Comparison of ENCODE assay signal across 8 cellular contexts in the genomic region with DNA sequence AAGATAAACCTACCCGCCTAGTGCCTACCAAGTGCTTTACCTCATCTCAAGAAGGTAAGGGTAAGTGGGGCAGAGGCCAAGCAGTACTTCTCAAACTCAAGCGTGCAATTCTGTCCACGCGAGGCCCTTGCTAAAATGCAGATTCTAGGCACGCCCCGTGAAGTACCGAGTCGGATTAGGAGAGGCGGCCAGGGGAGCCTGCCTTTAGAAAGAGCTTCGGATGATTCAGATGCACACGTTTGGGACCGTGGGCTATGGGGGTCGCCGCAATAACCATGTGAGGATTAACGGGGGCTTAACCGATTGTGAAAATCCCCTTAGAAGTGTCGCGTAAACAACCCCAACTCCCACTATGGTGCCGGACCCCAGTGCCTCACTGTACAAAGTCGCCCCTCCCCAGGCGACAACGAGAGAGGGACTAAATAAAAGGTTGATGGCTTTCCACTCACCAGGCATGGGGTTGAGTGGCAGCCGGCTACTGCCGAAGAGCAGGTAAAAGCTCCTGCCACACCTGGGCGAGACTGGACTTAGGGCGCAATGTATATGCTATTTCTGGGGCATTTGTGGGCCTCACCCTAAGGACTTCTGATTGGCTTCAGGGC. TPM values are rescaled to one million over a fixed set of nuclear protein-coding genes. Genes with fewer than 3 reads are reported as not detected.
A peak's percentile ranks its signal among the peaks of the same experiment; 100 is the strongest.
DNase-seq lines count a peak whose midpoint lies in the region; ATAC-seq, FAIRE-seq and TF ChIP-seq lines count a peak whose summit lies in the region.

No MANE protein-coding gene starts in this region.

- intact Hi-C loops in Right ventricle myocardium superior (cut with DNase I) (loop anchor here (5.0 kb wide), 1 partner anchor 52 kb away; no protein-coding TSS in a partner anchor), left ventricle myocardium superior (cut with micrococcal nuclease) (no loop called here), endothelial cell of umbilical vein (cut with micrococcal nuclease) (loop anchor here (1.0 kb wide), 3 partner anchors 46 to 123 kb away; a partner anchor contains a TSS), vagina (cut with DNase I) (loop anchor here (10.0 kb wide), 1 partner anchor 49 kb away; a partner anchor contains a TSS)
- intact Hi-C loops in naive thymus-derived CD4-positive, alpha-beta T cell (cut with micrococcal nuclease): loop anchor here (1.0 to 10.0 kb wide), 7 partner anchors 54 to 1013 kb away; a partner anchor contains a TSS

- no peaks in the 10 kb centered on the region for H3K27me3 Mint-ChIP-seq in T-helper 17 cell
- H3K27me3 Mint-ChIP-seq in naive thymus-derived CD4-positive, alpha-beta T cell: peaks cover 0 to 4% (median 0%) of the 10 kb centered on the region in 5 donors

- peak overlapping the region; percentile 98 for H3K27ac Mint-ChIP-seq in T-helper 17 cell
- H3K27ac Mint-ChIP-seq in naive thymus-derived CD4-positive, alpha-beta T cell: peak overlapping the region; percentile 98 to 100 (median 99)

- no peaks in the 10 kb centered on the region for H3K27me3 ChIP-seq in endothelial cell of umbilical vein (ENCODE audit: control insufficient read depth in 2 of 2, insufficient read depth in 2 of 2, low read length in 2 of 2)
- H3K27me3 ChIP-seq in naive thymus-derived CD4-positive, alpha-beta T cell (ENCODE audit: control insufficient read depth in 2 of 2, insufficient read depth in 2 of 2, low read length in 2 of 2): no peaks in the 10 kb centered on the region
- no peaks in the 10 kb centered on the region for H3K27me3 ChIP-seq in vagina

- H3K9me1 ChIP-seq in endothelial cell of umbilical vein (replicated peaks; ENCODE audit: control insufficient read depth, extremely low read depth, insufficient read depth, low read length): no peaks in the 10 kb centered on the region

- peaks cover 36% of the 10 kb centered on the region for H3K4me1 Mint-ChIP-seq in T-helper 17 cell
- H3K4me1 Mint-ChIP-seq in naive thymus-derived CD4-positive, alpha-beta T cell: peaks cover 31 to 60% (median 54%) of the 10 kb centered on the region in 7 donors

- CTCF ChIA-PET in endothelial cell of umbilical vein (lab: Charles Lee): interaction anchor here (0.8 to 3.0 kb wide), 12 partner anchors 10 to 123 kb away, joined by 3 to 46 read pairs (median 6); a partner anchor contains a TSS
- CTCF ChIA-PET in naive thymus-derived CD4-positive, alpha-beta T cell (lab: Charles Lee): interaction anchor here (1.0 to 14.4 kb wide), 3 partner anchors 46 to 75 kb away, joined by 3 to 290 read pairs (median 3); a partner anchor contains a TSS

- DNase-seq in Right ventricle myocardium superior (peak; percentile 62), left ventricle myocardium superior (no peak), T-helper 17 cell (no peak), endothelial cell of umbilical vein (ENCODE audit: low read depth, low spot score) (no peak), vagina (ENCODE audit: extremely low spot score in 2 of 2) (peak in 1 of 2 donors; percentile 93), activated gamma-delta T cell treated with Interleukin-2 at 50 U/mL for 16 hours (no peak)
- DNase-seq in naive thymus-derived CD4-positive, alpha-beta T cell: no peak
- DNase-seq in activated CD8-positive, alpha-beta memory T cell treated with anti-CD3 and anti-CD28 coated beads, Interleukin-2, amount 50 U/mL, for 48 hours: no peak

- dilution Hi-C loops in endothelial cell of umbilical vein (cut with MboI; ENCODE audit: extremely low pct_ligation_motif_present, low sequenced_read_pairs): no loop called here

- peak overlapping the region; percentile 86 for H2AFZ ChIP-seq in endothelial cell of umbilical vein (ENCODE audit: low read depth, low read length)

- peak overlapping the region; percentile 39 for H3K27ac ChIP-seq in endothelial cell of umbilical vein (ENCODE audit: insufficient read depth, low read depth, low read length)
- peak overlapping the region; percentile 85 for H3K27ac ChIP-seq in naive thymus-derived CD4-positive, alpha-beta T cell (ENCODE audit: low read depth, low read length)
- H3K27ac ChIP-seq in vagina: peak overlapping the region; percentile 94

- H3K9me3 ChIP-seq in T-helper 17 cell (ENCODE audit: control insufficient read depth, low read length, poor library complexity, severe bottlenecking) (no peaks in the 10 kb centered on the region), endothelial cell of umbilical vein (replicated peaks; ENCODE audit: control insufficient read depth, insufficient read depth, low read length) (no peaks in the 10 kb centered on the region), vagina (no peaks in the 10 kb centered on the region)
- no peaks in the 10 kb centered on the region for H3K9me3 ChIP-seq in naive thymus-derived CD4-positive, alpha-beta T cell (ENCODE audit: control insufficient read depth in 2 of 3, low read length in 3 of 3)

- TF ChIP-seq CTCF in endothelial cell of umbilical vein (IDR thresholded peaks at IDR 0.05; ENCODE audit: extremely low read depth in 1 of 2, insufficient read depth in 1 of 2, low read depth in 1 of 2, low read length in 2 of 2) (no peak), vagina (IDR thresholded peaks at IDR 0.05) (no peak)

- H3K36me3 ChIP-seq in endothelial cell of umbilical vein (ENCODE audit: control insufficient read depth in 2 of 2, extremely low read depth in 1 of 2, insufficient read depth in 2 of 2, low read length in 2 of 2): no peaks in the 10 kb centered on the region
- peaks cover 0 to 10% (median 4%) of the 10 kb centered on the region in 3 experiments for H3K36me3 ChIP-seq in naive thymus-derived CD4-positive, alpha-beta T cell (ENCODE audit: control insufficient read depth in 2 of 3, insufficient read depth in 3 of 3, low read length in 3 of 3)
- peaks cover 0 to 2% of the 10 kb centered on the region in 2 donors for H3K36me3 ChIP-seq in vagina

- peak; percentile 93 for TF ChIP-seq POLR2A in endothelial cell of umbilical vein (IDR thresholded peaks at IDR 0.05; ENCODE audit: low read depth, low read length)
- peak in 1 of 2 donors; percentile 89 for TF ChIP-seq POLR2A in vagina (IDR thresholded peaks at IDR 0.05)

- H3K9me3 Mint-ChIP-seq in naive thymus-derived CD4-positive, alpha-beta T cell: peaks cover 0 to 4% (median 0%) of the 10 kb centered on the region in 11 donors

- H3K4me3 Mint-ChIP-seq in T-helper 17 cell: peak overlapping the region; percentile 99
- H3K4me3 Mint-ChIP-seq in naive thymus-derived CD4-positive, alpha-beta T cell: peak overlapping the region; percentile 88 to 100 (median 97)

- peaks cover 7% of the 10 kb centered on the region for H3K79me2 ChIP-seq in endothelial cell of umbilical vein (ENCODE audit: control insufficient read depth, insufficient read depth, low read length)

- peak overlapping the region; percentile 51 to 90 (median 84) for H3K4me3 ChIP-seq in endothelial cell of umbilical vein (replicated peaks in 1 of 3; ENCODE audit: insufficient read depth in 1 of 3, low read depth in 1 of 3, low read length in 3 of 3)
- peak overlapping the region; percentile 80 for H3K4me3 ChIP-seq in naive thymus-derived CD4-positive, alpha-beta T cell (ENCODE audit: low read length)
- H3K4me3 ChIP-seq in vagina: peak overlapping the region; percentile 81 to 86

- H3K9ac ChIP-seq in endothelial cell of umbilical vein (replicated peaks; ENCODE audit: extremely low read depth, insufficient read depth, low read length): peak overlapping the region; percentile 87

- ATAC-seq in Right ventricle myocardium superior (ENCODE audit: poor library complexity): peak; percentile 1
- no peak for ATAC-seq in left ventricle myocardium superior
- ATAC-seq in T-helper 17 cell: no peak
- ATAC-seq in naive thymus-derived CD4-positive, alpha-beta T cell: no peak

- BruUV-seq in endothelial cell of umbilical vein (replicated peaks; lab: Mats Ljungman, UMichigan): TSS peak; percentile 87

- FAIRE-seq in endothelial cell of umbilical vein (lab: Jason Lieb, UNC): peak; percentile 67

- H3K36me3 Mint-ChIP-seq in T-helper 17 cell (ENCODE audit: low read depth): peaks cover 2% of the 10 kb centered on the region
- H3K36me3 Mint-ChIP-seq in naive thymus-derived CD4-positive, alpha-beta T cell: peaks cover 0 to 10% (median 8%) of the 10 kb centered on the region in 5 donors

- H3K4me2 ChIP-seq in endothelial cell of umbilical vein (ENCODE audit: insufficient read depth, low read length): peak overlapping the region; percentile 80

- POLR2A ChIA-PET in endothelial cell of umbilical vein (lab: Charles Lee): interaction anchor here (1.0 to 1.2 kb wide), 3 partner anchors 10 to 55 kb away, joined by 4 to 6 read pairs (median 5); a partner anchor contains a TSS
- POLR2A ChIA-PET in naive thymus-derived CD4-positive, alpha-beta T cell (lab: Charles Lee): interaction anchor here (0.5 to 2.9 kb wide), 34 partner anchors 9 to 662 kb away, joined by 3 to 41 read pairs (median 5); a partner anchor contains a TSS

- peaks cover 15% of the 10 kb centered on the region for H3K4me1 ChIP-seq in endothelial cell of umbilical vein (ENCODE audit: control insufficient read depth, extremely low read depth, insufficient read depth, low read length)
- peaks cover 20 to 23% of the 10 kb centered on the region in 2 donors for H3K4me1 ChIP-seq in naive thymus-derived CD4-positive, alpha-beta T cell (ENCODE audit: control insufficient read depth in 2 of 2, insufficient read depth in 2 of 2, low read length in 2 of 2)
- peaks cover 31% of the 10 kb centered on the region for H3K4me1 ChIP-seq in vagina

- H4K20me1 ChIP-seq in endothelial cell of umbilical vein (replicated peaks; ENCODE audit: control insufficient read depth, extremely low read depth, insufficient read depth, low read length): no peaks in the 10 kb centered on the region

RNA-seq across cellular contexts. Expression of a gene that starts 0.7 kb away (rescaled TPM):
- total RNA-seq in Right ventricle myocardium superior (12.4 TPM), left ventricle myocardium superior (14.1 TPM), T-helper 17 cell (10 to 100 TPM; 28.2 to 33.2 TPM), endothelial cell of umbilical vein (18.5 and 18.6 TPM in 2 replicates), vagina (11.3 TPM)
- 10.4 and 11.2 TPM in 2 replicates for polyA plus RNA-seq in endothelial cell of umbilical vein
- 10.8 and 12.8 TPM in 2 replicates for polyA plus RNA-seq in endothelial cell of umbilical vein (2011; cell fraction: cytosol; rRNA removed)
- 16.3 and 18.0 TPM in 2 replicates for polyA plus RNA-seq in endothelial cell of umbilical vein (2011; cell fraction: nucleus; rRNA removed)
- polyA plus RNA-seq in endothelial cell of umbilical vein (2012): 14.1 and 14.8 TPM in 2 replicates
- polyA minus RNA-seq in endothelial cell of umbilical vein: 5.3 and 5.4 TPM in 2 replicates
- polyA minus RNA-seq in endothelial cell of umbilical vein (2011; cell fraction: cytosol; rRNA and poly(A)+ RNA removed): 5.9 TPM
- 6.6 and 7.3 TPM in 2 replicates for polyA minus RNA-seq in endothelial cell of umbilical vein (2011; cell fraction: nucleus; rRNA and poly(A)+ RNA removed)
- total RNA-seq in naive thymus-derived CD4-positive, alpha-beta T cell: 10 to 100 TPM; 25.2 to 36.5 (median 30.8) TPM
- polyA plus RNA-seq in naive thymus-derived CD4-positive, alpha-beta T cell: 10 to 100 TPM in 1 of 2 donors, 1 to 10 TPM in 1; 7.9 to 15.6 TPM

RNA-seq across cellular contexts. Expression of a gene that starts 44.4 kb away (rescaled TPM):
- total RNA-seq in Right ventricle myocardium superior (0.08 TPM), left ventricle myocardium superior (0.15 TPM), T-helper 17 cell (under 1 TPM; 0.20 to 0.21 TPM), endothelial cell of umbilical vein (0.90 and 1.3 TPM in 2 replicates), vagina (3.9 TPM)
- 0.11 and 0.13 TPM in 2 replicates for polyA plus RNA-seq in endothelial cell of umbilical vein
- polyA plus RNA-seq in endothelial cell of umbilical vein (2011; cell fraction: cytosol; rRNA removed): 0.06 TPM in 2 replicates
- 0.07 and 0.10 TPM in 2 replicates for polyA plus RNA-seq in endothelial cell of umbilical vein (2011; cell fraction: nucleus; rRNA removed)
- 0.29 and 0.35 TPM in 2 replicates for polyA plus RNA-seq in endothelial cell of umbilical vein (2012)
- 0.06 and 0.10 TPM in 2 replicates for polyA minus RNA-seq in endothelial cell of umbilical vein
- 0.20 TPM for polyA minus RNA-seq in endothelial cell of umbilical vein (2011; cell fraction: cytosol; rRNA and poly(A)+ RNA removed)
- polyA minus RNA-seq in endothelial cell of umbilical vein (2011; cell fraction: nucleus; rRNA and poly(A)+ RNA removed): 0.14 TPM in 1 of 2 replicates, not detected in the other
- under 1 TPM in 3 of 5 experiments, not detected in 2; 0.16 to 0.29 (median 0.22) TPM for total RNA-seq in naive thymus-derived CD4-positive, alpha-beta T cell
- polyA plus RNA-seq in naive thymus-derived CD4-positive, alpha-beta T cell: under 1 TPM in 1 of 2 donors, not detected in 1; 0.05 TPM

RNA-seq across cellular contexts. Expression of a gene that starts 46.0 kb away (rescaled TPM):
- total RNA-seq in Right ventricle myocardium superior (28.2 TPM), left ventricle myocardium superior (31.3 TPM), T-helper 17 cell (10 to 100 TPM in 1 of 2 donors, 1 to 10 TPM in 1; 7.1 to 10.5 TPM), endothelial cell of umbilical vein (20.6 and 22.0 TPM in 2 replicates), vagina (42.7 TPM)
- polyA plus RNA-seq in endothelial cell of umbilical vein: 19.7 and 22.1 TPM in 2 replicates
- 16.9 and 17.2 TPM in 2 replicates for polyA plus RNA-seq in endothelial cell of umbilical vein (2011; cell fraction: cytosol; rRNA removed)
- 10.0 and 11.7 TPM in 2 replicates for polyA plus RNA-seq in endothelial cell of umbilical vein (2011; cell fraction: nucleus; rRNA removed)
- polyA plus RNA-seq in endothelial cell of umbilical vein (2012): 15.2 and 18.0 TPM in 2 replicates
- 27.0 and 29.8 TPM in 2 replicates for polyA minus RNA-seq in endothelial cell of umbilical vein
- 23.4 TPM for polyA minus RNA-seq in endothelial cell of umbilical vein (2011; cell fraction: cytosol; rRNA and poly(A)+ RNA removed)
- polyA minus RNA-seq in endothelial cell of umbilical vein (2011; cell fraction: nucleus; rRNA and poly(A)+ RNA removed): 5.3 and 8.8 TPM in 2 replicates
- total RNA-seq in naive thymus-derived CD4-positive, alpha-beta T cell: 10 to 100 TPM; 12.0 to 35.7 (median 14.1) TPM
- polyA plus RNA-seq in naive thymus-derived CD4-positive, alpha-beta T cell: 10 to 100 TPM; 16.2 to 25.1 TPM

RNA-seq across cellular contexts. Expression of a gene that starts 54.3 kb away (rescaled TPM):
- total RNA-seq in Right ventricle myocardium superior (24.2 TPM), left ventricle myocardium superior (33.8 TPM), T-helper 17 cell (10 to 100 TPM; 21.4 to 27.1 TPM), endothelial cell of umbilical vein (31.1 and 31.7 TPM in 2 replicates), vagina (33.1 TPM)
- 47.6 and 48.9 TPM in 2 replicates for polyA plus RNA-seq in endothelial cell of umbilical vein
- polyA plus RNA-seq in endothelial cell of umbilical vein (2011; cell fraction: cytosol; rRNA removed): 21.4 and 35.5 TPM in 2 replicates
- 151 and 171 TPM in 2 replicates for polyA plus RNA-seq in endothelial cell of umbilical vein (2011; cell fraction: nucleus; rRNA removed)
- 22.6 and 30.7 TPM in 2 replicates for polyA plus RNA-seq in endothelial cell of umbilical vein (2012)
- polyA minus RNA-seq in endothelial cell of umbilical vein: 18.8 and 32.5 TPM in 2 replicates
- polyA minus RNA-seq in endothelial cell of umbilical vein (2011; cell fraction: cytosol; rRNA and poly(A)+ RNA removed): 12.2 TPM
- polyA minus RNA-seq in endothelial cell of umbilical vein (2011; cell fraction: nucleus; rRNA and poly(A)+ RNA removed): 24.3 and 24.7 TPM in 2 replicates
- 10 to 100 TPM; 33.4 to 55.9 (median 41.4) TPM for total RNA-seq in naive thymus-derived CD4-positive, alpha-beta T cell
- 10 to 100 TPM; 27.5 to 34.8 TPM for polyA plus RNA-seq in naive thymus-derived CD4-positive, alpha-beta T cell

Comparison
In these comparisons a context has a peak if more than half of its experiments do, and no peak if none do; other contexts are left out.
1. H3K27ac ChIP-seq: peak in every context shown above with its lines; median percentile 94 in vagina; 85 in naive thymus-derived CD4-positive, alpha-beta T cell; 39 in endothelial cell of umbilical vein.